Comparison of ENCODE assay signal across 9 cellular contexts in the genomic region with DNA sequence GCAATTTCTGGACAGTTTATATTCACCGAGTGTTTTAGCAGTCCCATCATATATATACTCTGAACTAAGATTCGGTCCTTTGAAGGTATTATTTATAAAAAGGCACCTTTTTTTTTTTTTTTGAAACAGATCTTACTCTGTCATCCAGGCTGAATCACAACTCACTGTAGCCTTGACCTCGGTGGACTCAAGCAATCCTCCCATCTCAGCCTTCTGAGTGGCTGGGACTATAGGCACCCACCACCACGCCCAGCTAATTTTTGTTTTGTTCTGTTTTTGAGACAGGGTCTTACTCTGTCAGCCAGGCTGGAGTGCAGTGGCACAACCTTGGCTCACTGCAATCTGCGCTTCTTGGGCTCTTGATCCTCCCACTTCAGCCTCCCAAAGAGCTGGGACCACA.
"Had no signal": no experiment of that assay in that cellular context is flagged by ENCODE, and none has a peak within 500 bp of the region (broad histone marks: within the 10 kb centered on the region; RNA-seq: fewer than 3 reads in every experiment).

No MANE protein-coding gene starts in this region.

- DNase-seq: GM23248, GOT3, H7, IMR-90, KG1 had no signal

- H2AFZ ChIP-seq: GM23248 had no signal

- H3K4me3 ChIP-seq: GM23248, HAP-1, K562 had no signal

- H3K9me3 ChIP-seq: HAP-1 had no signal

- FAIRE-seq: K562 had no signal

- H3K27ac ChIP-seq: GM23248, HL-60 had no signal

- H3K9ac ChIP-seq: GM23248 had no signal

- H3K36me3 ChIP-seq: HAP-1 had no signal

- ATAC-seq: HCT116, K562 had no signal
